In genomic region chr15:92003515-92004067, GRCh38 we compare ENCODE assay signal across 19 cellular contexts.
DNase-seq lines count a peak whose midpoint lies in the region; ATAC-seq and TF ChIP-seq lines count a peak whose summit lies in the region.
"Had no signal": no experiment of that assay in that cellular context is flagged by ENCODE, and none has a peak within 500 bp of the region (broad histone marks: within the 10 kb centered on the region; RNA-seq: fewer than 3 reads in every experiment).

No MANE protein-coding gene starts in this region.

- H3K9me3 ChIP-seq in heart left ventricle (no peaks in the 10 kb centered on the region), psoas muscle (no peaks in the 10 kb centered on the region), sigmoid colon (no peaks in the 10 kb centered on the region)
- H3K9me3 ChIP-seq: BE2C had no signal

- 55 to 69% (median 66%) methylated on average over 9 of the region's 9 CpGs for WGBS in heart left ventricle, 4 donors
- 32 to 44% (median 33%) methylated on average over 9 of the region's 9 CpGs for WGBS in psoas muscle, 3 donors
- 94 to 96% methylated on average over 9 of the region's 9 CpGs for WGBS in sigmoid colon, 2 donors

- ATAC-seq in heart left ventricle, result peak; percentile 36 to 81 (median 67)
- ATAC-seq in left ventricle myocardium superior, result peak; percentile 53
- peak; percentile 63 to 83 (median 67) for ATAC-seq in psoas muscle
- ATAC-seq: GM12878, GM23338 had no signal

- intact Hi-C loops in heart left ventricle (cut with DNase I) (no loop called here), cardiac septum (cut with DNase I) (no loop called here), left ventricle myocardium superior (cut with micrococcal nuclease) (no loop called here), psoas muscle (cut with DNase I) (no loop called here), sigmoid colon (cut with DNase I) (no loop called here)

- no peaks in the 10 kb centered on the region for H3K36me3 ChIP-seq in heart left ventricle
- no peaks in the 10 kb centered on the region for H3K36me3 ChIP-seq in psoas muscle (ENCODE audit: insufficient read depth in 1 of 2, low read depth in 1 of 2)
- H3K36me3 ChIP-seq in sigmoid colon, result no peaks in the 10 kb centered on the region
- H3K36me3 ChIP-seq: BE2C had no signal

- in situ Hi-C loops in GM13977 (cut with MboI; ENCODE audit: low pct_unique_long_range_greater_than_20kb, low sequenced_read_pairs, unreplicated experiment), result no loop called here

- no peak for DNase-seq in heart left ventricle
- no peak for DNase-seq in cardiac septum (ENCODE audit: low spot score)
- DNase-seq in left ventricle myocardium superior, result peak; percentile 34
- no peak for DNase-seq in psoas muscle
- no peak for DNase-seq in sigmoid colon
- DNase-seq in activated CD4-positive, alpha-beta T cell treated with anti-CD3 and anti-CD28 coated beads, Interleukin-2, amount 50 U/mL, for 4 hours, result no peak
- no peak for DNase-seq in GM13977 (ENCODE audit: low spot score)
- DNase-seq: BE2C; C1 segment of cervical spinal cord; CD4-positive, CD25-positive, alpha-beta regulatory T cell; CD8-positive, alpha-beta memory T cell; COR-L47; DMS 273 treated with DMSO at 0.1 percent for 48 hours; DND-41; EL; H9; IMR-90 had no signal

- H3K4me3 ChIP-seq in heart left ventricle (no peak overlapping the region), psoas muscle (no peak overlapping the region), sigmoid colon (no peak overlapping the region)
- H3K4me3 ChIP-seq: GM12878, GM23338 had no signal

- TF ChIP-seq POLR2A in heart left ventricle (IDR thresholded peaks at IDR 0.05) (no peak), sigmoid colon (IDR thresholded peaks at IDR 0.05) (no peak)

- H3K4me1 ChIP-seq in heart left ventricle (peaks cover 0 to 35% (median 10%) of the 10 kb centered on the region in 12 donors), psoas muscle (peaks cover 5% of the 10 kb centered on the region), sigmoid colon (no peaks in the 10 kb centered on the region)

- H3K27ac ChIP-seq in heart left ventricle, result no peak overlapping the region
- H3K27ac ChIP-seq in psoas muscle, result no peak overlapping the region
- H3K27ac ChIP-seq in sigmoid colon, result no peak overlapping the region

- TF ChIP-seq CTCF in heart left ventricle (IDR thresholded peaks at IDR 0.05), result no peak
- no peak for TF ChIP-seq CTCF in psoas muscle (IDR thresholded peaks at IDR 0.05)
- no peak for TF ChIP-seq CTCF in sigmoid colon (IDR thresholded peaks at IDR 0.05)
- TF ChIP-seq CTCF in GM13977 (IDR thresholded peaks at IDR 0.05; ENCODE audit: extremely low read depth, insufficient read depth, missing control alignments), result no peak

- TF ChIP-seq EP300 in sigmoid colon (IDR thresholded peaks at IDR 0.05), result no peak

- H3K27me3 ChIP-seq in heart left ventricle (no peaks in the 10 kb centered on the region), psoas muscle (ENCODE audit: insufficient read depth in 3 of 3, low read length in 2 of 3) (no peaks in the 10 kb centered on the region), sigmoid colon (no peaks in the 10 kb centered on the region)
- H3K27me3 ChIP-seq: BE2C had no signal
